ENCODE assay signal across 1 cellular context in the genomic region with DNA sequence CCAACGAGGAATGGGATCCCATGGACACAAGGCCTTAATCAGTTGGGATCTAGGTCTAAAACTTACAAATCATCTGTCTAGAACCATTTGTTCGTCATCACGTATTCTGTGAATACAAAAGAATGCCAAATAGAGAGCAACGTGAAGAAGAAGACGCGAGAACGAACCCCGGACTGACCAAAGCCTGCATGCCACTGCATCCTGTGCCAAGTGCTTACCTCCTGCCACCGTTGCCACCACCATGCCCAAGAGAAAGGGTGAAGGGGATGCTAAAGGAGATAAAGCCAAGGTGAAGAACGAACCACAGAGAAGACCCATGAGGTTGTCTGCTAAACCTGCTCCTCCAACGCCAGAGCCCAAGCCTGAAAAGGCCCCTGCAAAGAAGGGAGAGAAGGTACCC.
TF ChIP-seq lines count a peak whose summit lies in the region.

No MANE protein-coding gene starts in this region.

TF ChIP-seq in WTC11, 78 proteins besides CTCF, POLR2A, EP300 and RAD21:
- TF ChIP-seq, protein P1, sequence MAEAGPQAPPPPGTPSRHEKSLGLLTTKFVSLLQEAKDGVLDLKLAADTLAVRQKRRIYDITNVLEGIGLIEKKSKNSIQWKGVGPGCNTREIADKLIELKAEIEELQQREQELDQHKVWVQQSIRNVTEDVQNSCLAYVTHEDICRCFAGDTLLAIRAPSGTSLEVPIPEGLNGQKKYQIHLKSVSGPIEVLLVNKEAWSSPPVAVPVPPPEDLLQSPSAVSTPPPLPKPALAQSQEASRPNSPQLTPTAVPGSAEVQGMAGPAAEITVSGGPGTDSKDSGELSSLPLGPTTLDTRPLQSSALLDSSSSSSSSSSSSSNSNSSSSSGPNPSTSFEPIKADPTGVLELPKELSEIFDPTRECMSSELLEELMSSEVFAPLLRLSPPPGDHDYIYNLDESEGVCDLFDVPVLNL (CRISPR knock-in tag; IDR thresholded peaks at IDR 0.05; ENCODE audit: borderline replicate concordance, low read depth) = no peak
- TF ChIP-seq, protein P2, sequence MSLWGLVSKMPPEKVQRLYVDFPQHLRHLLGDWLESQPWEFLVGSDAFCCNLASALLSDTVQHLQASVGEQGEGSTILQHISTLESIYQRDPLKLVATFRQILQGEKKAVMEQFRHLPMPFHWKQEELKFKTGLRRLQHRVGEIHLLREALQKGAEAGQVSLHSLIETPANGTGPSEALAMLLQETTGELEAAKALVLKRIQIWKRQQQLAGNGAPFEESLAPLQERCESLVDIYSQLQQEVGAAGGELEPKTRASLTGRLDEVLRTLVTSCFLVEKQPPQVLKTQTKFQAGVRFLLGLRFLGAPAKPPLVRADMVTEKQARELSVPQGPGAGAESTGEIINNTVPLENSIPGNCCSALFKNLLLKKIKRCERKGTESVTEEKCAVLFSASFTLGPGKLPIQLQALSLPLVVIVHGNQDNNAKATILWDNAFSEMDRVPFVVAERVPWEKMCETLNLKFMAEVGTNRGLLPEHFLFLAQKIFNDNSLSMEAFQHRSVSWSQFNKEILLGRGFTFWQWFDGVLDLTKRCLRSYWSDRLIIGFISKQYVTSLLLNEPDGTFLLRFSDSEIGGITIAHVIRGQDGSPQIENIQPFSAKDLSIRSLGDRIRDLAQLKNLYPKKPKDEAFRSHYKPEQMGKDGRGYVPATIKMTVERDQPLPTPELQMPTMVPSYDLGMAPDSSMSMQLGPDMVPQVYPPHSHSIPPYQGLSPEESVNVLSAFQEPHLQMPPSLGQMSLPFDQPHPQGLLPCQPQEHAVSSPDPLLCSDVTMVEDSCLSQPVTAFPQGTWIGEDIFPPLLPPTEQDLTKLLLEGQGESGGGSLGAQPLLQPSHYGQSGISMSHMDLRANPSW (CRISPR knock-in tag; conservative IDR thresholded peaks at IDR 0.05; ENCODE audit: low read depth) = no peak
- TF ChIP-seq GRHL2 (CRISPR knock-in tag; IDR thresholded peaks at IDR 0.05; ENCODE audit: insufficient replicate concordance, severe bottlenecking) = no peak
- TF ChIP-seq TP53 (CRISPR knock-in tag; IDR thresholded peaks at IDR 0.05) = no peak
- no peak for TF ChIP-seq ZNF232 (CRISPR knock-in tag; IDR thresholded peaks at IDR 0.05)
- TF ChIP-seq RORB (CRISPR knock-in tag; IDR thresholded peaks at IDR 0.05) = no peak
- no peak for TF ChIP-seq ZNF416 (CRISPR knock-in tag; IDR thresholded peaks at IDR 0.05)
- TF ChIP-seq ESRRA (CRISPR knock-in tag; IDR thresholded peaks at IDR 0.05; ENCODE audit: borderline replicate concordance) = no peak
- TF ChIP-seq, protein P3, sequence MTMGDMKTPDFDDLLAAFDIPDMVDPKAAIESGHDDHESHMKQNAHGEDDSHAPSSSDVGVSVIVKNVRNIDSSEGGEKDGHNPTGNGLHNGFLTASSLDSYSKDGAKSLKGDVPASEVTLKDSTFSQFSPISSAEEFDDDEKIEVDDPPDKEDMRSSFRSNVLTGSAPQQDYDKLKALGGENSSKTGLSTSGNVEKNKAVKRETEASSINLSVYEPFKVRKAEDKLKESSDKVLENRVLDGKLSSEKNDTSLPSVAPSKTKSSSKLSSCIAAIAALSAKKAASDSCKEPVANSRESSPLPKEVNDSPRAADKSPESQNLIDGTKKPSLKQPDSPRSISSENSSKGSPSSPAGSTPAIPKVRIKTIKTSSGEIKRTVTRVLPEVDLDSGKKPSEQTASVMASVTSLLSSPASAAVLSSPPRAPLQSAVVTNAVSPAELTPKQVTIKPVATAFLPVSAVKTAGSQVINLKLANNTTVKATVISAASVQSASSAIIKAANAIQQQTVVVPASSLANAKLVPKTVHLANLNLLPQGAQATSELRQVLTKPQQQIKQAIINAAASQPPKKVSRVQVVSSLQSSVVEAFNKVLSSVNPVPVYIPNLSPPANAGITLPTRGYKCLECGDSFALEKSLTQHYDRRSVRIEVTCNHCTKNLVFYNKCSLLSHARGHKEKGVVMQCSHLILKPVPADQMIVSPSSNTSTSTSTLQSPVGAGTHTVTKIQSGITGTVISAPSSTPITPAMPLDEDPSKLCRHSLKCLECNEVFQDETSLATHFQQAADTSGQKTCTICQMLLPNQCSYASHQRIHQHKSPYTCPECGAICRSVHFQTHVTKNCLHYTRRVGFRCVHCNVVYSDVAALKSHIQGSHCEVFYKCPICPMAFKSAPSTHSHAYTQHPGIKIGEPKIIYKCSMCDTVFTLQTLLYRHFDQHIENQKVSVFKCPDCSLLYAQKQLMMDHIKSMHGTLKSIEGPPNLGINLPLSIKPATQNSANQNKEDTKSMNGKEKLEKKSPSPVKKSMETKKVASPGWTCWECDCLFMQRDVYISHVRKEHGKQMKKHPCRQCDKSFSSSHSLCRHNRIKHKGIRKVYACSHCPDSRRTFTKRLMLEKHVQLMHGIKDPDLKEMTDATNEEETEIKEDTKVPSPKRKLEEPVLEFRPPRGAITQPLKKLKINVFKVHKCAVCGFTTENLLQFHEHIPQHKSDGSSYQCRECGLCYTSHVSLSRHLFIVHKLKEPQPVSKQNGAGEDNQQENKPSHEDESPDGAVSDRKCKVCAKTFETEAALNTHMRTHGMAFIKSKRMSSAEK (CRISPR knock-in tag; IDR thresholded peaks at IDR 0.05; ENCODE audit: borderline replicate concordance) = no peak
- no peak for TF ChIP-seq NFE2L1 (CRISPR knock-in tag; IDR thresholded peaks at IDR 0.05)
- TF ChIP-seq SMAD3 (CRISPR knock-in tag; IDR thresholded peaks at IDR 0.05; ENCODE audit: borderline replicate concordance) = no peak
- TF ChIP-seq, protein P4, sequence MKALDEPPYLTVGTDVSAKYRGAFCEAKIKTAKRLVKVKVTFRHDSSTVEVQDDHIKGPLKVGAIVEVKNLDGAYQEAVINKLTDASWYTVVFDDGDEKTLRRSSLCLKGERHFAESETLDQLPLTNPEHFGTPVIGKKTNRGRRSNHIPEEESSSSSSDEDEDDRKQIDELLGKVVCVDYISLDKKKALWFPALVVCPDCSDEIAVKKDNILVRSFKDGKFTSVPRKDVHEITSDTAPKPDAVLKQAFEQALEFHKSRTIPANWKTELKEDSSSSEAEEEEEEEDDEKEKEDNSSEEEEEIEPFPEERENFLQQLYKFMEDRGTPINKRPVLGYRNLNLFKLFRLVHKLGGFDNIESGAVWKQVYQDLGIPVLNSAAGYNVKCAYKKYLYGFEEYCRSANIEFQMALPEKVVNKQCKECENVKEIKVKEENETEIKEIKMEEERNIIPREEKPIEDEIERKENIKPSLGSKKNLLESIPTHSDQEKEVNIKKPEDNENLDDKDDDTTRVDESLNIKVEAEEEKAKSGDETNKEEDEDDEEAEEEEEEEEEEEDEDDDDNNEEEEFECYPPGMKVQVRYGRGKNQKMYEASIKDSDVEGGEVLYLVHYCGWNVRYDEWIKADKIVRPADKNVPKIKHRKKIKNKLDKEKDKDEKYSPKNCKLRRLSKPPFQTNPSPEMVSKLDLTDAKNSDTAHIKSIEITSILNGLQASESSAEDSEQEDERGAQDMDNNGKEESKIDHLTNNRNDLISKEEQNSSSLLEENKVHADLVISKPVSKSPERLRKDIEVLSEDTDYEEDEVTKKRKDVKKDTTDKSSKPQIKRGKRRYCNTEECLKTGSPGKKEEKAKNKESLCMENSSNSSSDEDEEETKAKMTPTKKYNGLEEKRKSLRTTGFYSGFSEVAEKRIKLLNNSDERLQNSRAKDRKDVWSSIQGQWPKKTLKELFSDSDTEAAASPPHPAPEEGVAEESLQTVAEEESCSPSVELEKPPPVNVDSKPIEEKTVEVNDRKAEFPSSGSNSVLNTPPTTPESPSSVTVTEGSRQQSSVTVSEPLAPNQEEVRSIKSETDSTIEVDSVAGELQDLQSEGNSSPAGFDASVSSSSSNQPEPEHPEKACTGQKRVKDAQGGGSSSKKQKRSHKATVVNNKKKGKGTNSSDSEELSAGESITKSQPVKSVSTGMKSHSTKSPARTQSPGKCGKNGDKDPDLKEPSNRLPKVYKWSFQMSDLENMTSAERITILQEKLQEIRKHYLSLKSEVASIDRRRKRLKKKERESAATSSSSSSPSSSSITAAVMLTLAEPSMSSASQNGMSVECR (CRISPR knock-in tag; IDR thresholded peaks at IDR 0.05; ENCODE audit: borderline replicate concordance) = no peak
- TF ChIP-seq, protein P5, sequence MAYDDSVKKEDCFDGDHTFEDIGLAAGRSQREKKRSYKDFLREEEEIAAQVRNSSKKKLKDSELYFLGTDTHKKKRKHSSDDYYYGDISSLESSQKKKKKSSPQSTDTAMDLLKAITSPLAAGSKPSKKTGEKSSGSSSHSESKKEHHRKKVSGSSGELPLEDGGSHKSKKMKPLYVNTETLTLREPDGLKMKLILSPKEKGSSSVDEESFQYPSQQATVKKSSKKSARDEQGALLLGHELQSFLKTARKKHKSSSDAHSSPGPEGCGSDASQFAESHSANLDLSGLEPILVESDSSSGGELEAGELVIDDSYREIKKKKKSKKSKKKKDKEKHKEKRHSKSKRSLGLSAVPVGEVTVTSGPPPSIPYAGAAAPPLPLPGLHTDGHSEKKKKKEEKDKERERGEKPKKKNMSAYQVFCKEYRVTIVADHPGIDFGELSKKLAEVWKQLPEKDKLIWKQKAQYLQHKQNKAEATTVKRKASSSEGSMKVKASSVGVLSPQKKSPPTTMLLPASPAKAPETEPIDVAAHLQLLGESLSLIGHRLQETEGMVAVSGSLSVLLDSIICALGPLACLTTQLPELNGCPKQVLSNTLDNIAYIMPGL (CRISPR knock-in tag; IDR thresholded peaks at IDR 0.05) = no peak
- TF ChIP-seq EMX1 (CRISPR knock-in tag; IDR thresholded peaks at IDR 0.05) = no peak
- no peak for TF ChIP-seq NR2C2 (CRISPR knock-in tag; IDR thresholded peaks at IDR 0.05)
- TF ChIP-seq NR3C1 (CRISPR knock-in tag; conservative IDR thresholded peaks at IDR 0.05; ENCODE audit: low read depth) = no peak
TF ChIP-seq in WTC11: peak in this region for 0.
